In the genomic region with DNA sequence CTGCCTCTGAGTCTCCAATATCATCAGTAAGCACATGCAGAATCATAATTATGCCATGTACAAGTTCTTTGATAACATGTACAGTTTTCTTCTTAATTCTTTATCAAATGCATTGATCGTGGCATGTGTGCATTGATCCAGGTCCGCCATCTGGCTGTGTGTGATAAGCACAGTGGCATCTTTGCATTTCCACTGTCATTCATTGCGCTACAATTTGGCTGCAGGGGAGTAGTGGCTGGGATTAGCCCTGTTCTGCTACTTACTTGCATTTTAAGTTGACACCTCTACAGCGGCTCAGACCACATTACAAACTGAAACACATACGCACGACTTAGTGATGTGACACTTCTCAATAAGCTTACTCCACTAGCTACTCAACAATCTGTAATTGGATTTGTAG, we compare ENCODE assay signal across 20 cellular contexts.
DNase-seq lines count a peak whose midpoint lies in the region; ATAC-seq and TF ChIP-seq lines count a peak whose summit lies in the region.
"Had no signal": no experiment of that assay in that cellular context is flagged by ENCODE, and none has a peak within 500 bp of the region (broad histone marks: within the 10 kb centered on the region; RNA-seq: fewer than 3 reads in every experiment).

No MANE protein-coding gene starts in this region.

- H3K27ac ChIP-seq in neural progenitor cell = no peak overlapping the region
- no peak overlapping the region for H3K27ac ChIP-seq in substantia nigra (ENCODE audit: low read depth, low read length, poor library complexity, severe bottlenecking)
- H3K27ac ChIP-seq: C4-2B, HL-60, PC-9, RWPE1 had no signal

- H3K4me1 Mint-ChIP-seq in brain = peaks cover 52% of the 10 kb centered on the region
- peaks cover 71% of the 10 kb centered on the region for H3K4me1 Mint-ChIP-seq in neural progenitor cell
- no peaks in the 10 kb centered on the region for H3K4me1 Mint-ChIP-seq in activated T-helper 1 cell treated with anti-CD3 and anti-CD28 coated beads, Interleukin-12 subunit alpha, Interleukin-12 subunit beta, Interleukin-2, Interleukin-4 antibody, amounts not matched to agents 30 ng/mL and 10 ng/mL and 1 ng/mL, durations not matched to agents 14 hours and 24 hours and 36 hours (ENCODE audit: low read depth)

- peak overlapping the region; percentile 19 for H3K4me2 ChIP-seq in neural progenitor cell
- H3K4me2 ChIP-seq: PC-9 had no signal

- no peaks in the 10 kb centered on the region for H3K79me2 ChIP-seq in neural progenitor cell (ENCODE audit: low read depth)

- peak; percentile 17 for DNase-seq in ELF-1 (ENCODE audit: low read depth, low spot score)
- DNase-seq in NCI-H82 (lab: John Stamatoyannopoulos, UW) = peak; percentile 97
- peak; percentile 58 for DNase-seq in neural progenitor cell (ENCODE audit: low spot score)
- DNase-seq in NCI-H1417 (lab: John Stamatoyannopoulos, UW) = no peak
- DNase-seq in substantia nigra (lab: John Stamatoyannopoulos, UW) = no peak
- DNase-seq in activated T-helper 1 cell treated with anti-CD3 and anti-CD28 coated beads, Interleukin-12 subunit alpha, Interleukin-12 subunit beta, Interleukin-2, Interleukin-4 antibody, amounts not matched to agents 30 ng/mL and 10 ng/mL and 1 ng/mL, durations not matched to agents 14 hours and 24 hours and 36 hours (ENCODE audit: low spot score) = no peak
- DNase-seq: ACHN, DMS 273 treated with DMSO at 0.1 percent for 48 hours, DND-41, H9, NCI-H1092 treated with DMSO at 0.1 percent for 48 hours, NCI-H2081, NCI-H774, PC-9, SIG-M5 had no signal

- H3K36me3 ChIP-seq in neural progenitor cell = no peaks in the 10 kb centered on the region

- H3K27ac Mint-ChIP-seq in brain = peak overlapping the region in 4 of 5 experiments; percentile 23 to 87 (median 52)
- peak overlapping the region; percentile 84 for H3K27ac Mint-ChIP-seq in neural progenitor cell
- H3K27ac Mint-ChIP-seq in activated T-helper 1 cell treated with anti-CD3 and anti-CD28 coated beads, Interleukin-12 subunit alpha, Interleukin-12 subunit beta, Interleukin-2, Interleukin-4 antibody, amounts not matched to agents 30 ng/mL and 10 ng/mL and 1 ng/mL, durations not matched to agents 14 hours and 24 hours and 36 hours = no peak overlapping the region

- H3K9me3 Mint-ChIP-seq in brain = no peaks in the 10 kb centered on the region
- no peaks in the 10 kb centered on the region for H3K9me3 Mint-ChIP-seq in neural progenitor cell
- H3K9me3 Mint-ChIP-seq in activated T-helper 1 cell treated with anti-CD3 and anti-CD28 coated beads, Interleukin-12 subunit alpha, Interleukin-12 subunit beta, Interleukin-2, Interleukin-4 antibody, amounts not matched to agents 30 ng/mL and 10 ng/mL and 1 ng/mL, durations not matched to agents 14 hours and 24 hours and 36 hours = no peaks in the 10 kb centered on the region
- H3K9me3 Mint-ChIP-seq: H9 had no signal

- peaks cover 92% of the 10 kb centered on the region for H3K4me1 ChIP-seq in neural progenitor cell

- H3K9ac ChIP-seq in neural progenitor cell = no peak overlapping the region

- intact Hi-C loops in activated T-helper 1 cell treated with anti-CD3 and anti-CD28 coated beads, Interleukin-12 subunit alpha, Interleukin-12 subunit beta, Interleukin-2, Interleukin-4 antibody, amounts not matched to agents 30 ng/mL and 10 ng/mL and 1 ng/mL, durations not matched to agents 14 hours and 24 hours and 36 hours (cut with micrococcal nuclease) = no loop called here

- H3K27me3 Mint-ChIP-seq in brain (no peaks in the 10 kb centered on the region), neural progenitor cell (ENCODE audit: insufficient read depth, low read depth) (peaks cover 6% of the 10 kb centered on the region)
- no peaks in the 10 kb centered on the region for H3K27me3 Mint-ChIP-seq in activated T-helper 1 cell treated with anti-CD3 and anti-CD28 coated beads, Interleukin-12 subunit alpha, Interleukin-12 subunit beta, Interleukin-2, Interleukin-4 antibody, amounts not matched to agents 30 ng/mL and 10 ng/mL and 1 ng/mL, durations not matched to agents 14 hours and 24 hours and 36 hours (ENCODE audit: insufficient read depth)

- H3K36me3 Mint-ChIP-seq in brain = no peaks in the 10 kb centered on the region
- no peaks in the 10 kb centered on the region for H3K36me3 Mint-ChIP-seq in neural progenitor cell
- H3K36me3 Mint-ChIP-seq in activated T-helper 1 cell treated with anti-CD3 and anti-CD28 coated beads, Interleukin-12 subunit alpha, Interleukin-12 subunit beta, Interleukin-2, Interleukin-4 antibody, amounts not matched to agents 30 ng/mL and 10 ng/mL and 1 ng/mL, durations not matched to agents 14 hours and 24 hours and 36 hours (ENCODE audit: low read depth) = no peaks in the 10 kb centered on the region

- no peak overlapping the region for H3K4me3 ChIP-seq in neural progenitor cell
- H3K4me3 ChIP-seq: PC-9 had no signal

- peaks cover 19% of the 10 kb centered on the region for H4K20me1 ChIP-seq in neural progenitor cell (ENCODE audit: low read depth)

- no peak for TF ChIP-seq CTCF in brain (conservative IDR thresholded peaks at IDR 0.05)
- no peak for TF ChIP-seq CTCF in neural progenitor cell (IDR thresholded peaks at IDR 0.05)

- H3K4me3 Mint-ChIP-seq in brain (peak overlapping the region in 4 of 5 experiments; percentile 8 to 70 (median 26)), neural progenitor cell (peak overlapping the region; percentile 64)
- no peak overlapping the region for H3K4me3 Mint-ChIP-seq in activated T-helper 1 cell treated with anti-CD3 and anti-CD28 coated beads, Interleukin-12 subunit alpha, Interleukin-12 subunit beta, Interleukin-2, Interleukin-4 antibody, amounts not matched to agents 30 ng/mL and 10 ng/mL and 1 ng/mL, durations not matched to agents 14 hours and 24 hours and 36 hours
- H3K4me3 Mint-ChIP-seq: H9 had no signal

- peaks cover 47% of the 10 kb centered on the region for H3F3A ChIP-seq in neural progenitor cell (ENCODE audit: low read depth)

- no peaks in the 10 kb centered on the region for H3K27me3 ChIP-seq in neural progenitor cell

- ATAC-seq in HG02763 (IDR thresholded peaks at IDR 0.05; ENCODE audit: unreplicated experiment) = no peak

- H3K9me3 ChIP-seq in neural progenitor cell (ENCODE audit: low read depth) = no peaks in the 10 kb centered on the region

- no peak overlapping the region for H2AFZ ChIP-seq in neural progenitor cell (replicated peaks)
- H2AFZ ChIP-seq: PC-9 had no signal

Comparison
In these comparisons a context has a peak if more than half of its experiments do, and no peak if none do; other contexts are left out.
1. DNase-seq: peak in ELF-1 (single experiment), NCI-H82 (single experiment) and neural progenitor cell (single experiment); none in NCI-H1417 (0 of 3), substantia nigra (0 of 49) and activated T-helper 1 cell treated with anti-CD3 and anti-CD28 coated beads, Interleukin-12 subunit alpha, Interleukin-12 subunit beta, Interleukin-2, Interleukin-4 antibody, amounts not matched to agents 30 ng/mL and 10 ng/mL and 1 ng/mL, durations not matched to agents 14 hours and 24 hours and 36 hours (single experiment).